28 cellular contexts compared by ENCODE assay signal in genomic region chr6:156612361-156612760, GRCh38.
"Had no signal": no experiment of that assay in that cellular context is flagged by ENCODE, and none has a peak within 500 bp of the region (broad histone marks: within the 10 kb centered on the region; RNA-seq: fewer than 3 reads in every experiment).

No MANE protein-coding gene starts in this region.

- ATAC-seq: activated CD8-positive, alpha-beta T cell treated with anti-CD3 and anti-CD28 coated beads for 36 hours; activated T-cell treated with anti-CD3 and anti-CD28 coated beads, Interleukin-2, amount 50 U/mL, for 72 hours; activated T-helper 17 cell treated with anti-CD3 and anti-CD28 coated beads, Interleukin-2, amount 50 U/mL, for 72 hours had no signal

- DNase-seq: activated CD4-positive, alpha-beta T cell treated with anti-CD3 and anti-CD28 coated beads, Interleukin-2, amount 10 ng/mL, durations not matched to agents 24 days and 14 days; activated CD4-positive, alpha-beta T cell treated with anti-CD3 and anti-CD28 coated beads, Interleukin-2, amount 50 U/mL, for 4 hours; activated CD8-positive, alpha-beta T cell treated with anti-CD3 and anti-CD28 coated beads for 36 hours; activated effector memory CD4-positive, alpha-beta T cell treated with anti-CD3 and anti-CD28 coated beads, Interleukin-2, amount 50 U/mL, for 16 hours; activated naive CD4-positive, alpha-beta T cell; activated naive CD4-positive, alpha-beta T cell treated with anti-CD3 and anti-CD28 coated beads, Interleukin-2, amount 50 U/mL, for 16 hours; activated naive CD8-positive, alpha-beta T cell treated with anti-CD3 and anti-CD28 coated beads for 36 hours; activated T-cell treated with anti-CD3 and anti-CD28 coated beads, Interleukin-2, amount 50 U/mL, for 1 hour; activated T-cell treated with anti-CD3 and anti-CD28 coated beads, Interleukin-2, amount 50 U/mL, for 72 hours; amniotic stem cell; aorta; brain microvascular endothelial cell; NCI-H1092 treated with DMSO at 0.1 percent for 48 hours; NCI-H1436; NCI-H1694; NCI-H1930; NCI-H2081 treated with DMSO at 0.1 percent for 48 hours; NCI-H510A; NCI-H526; NCI-H748 treated with DMSO at 0.1 percent for 48 hours; NK-92 treated with Interleukin-12 subunit alpha and Interleukin-12 subunit beta, amount 100 ng/mL, for 24 hours; PC-9; Right ventricle myocardium superior; T1000 had no signal

- H3K4me3 ChIP-seq: coronary artery, PC-9 had no signal

- H3K27me3 ChIP-seq: brain microvascular endothelial cell had no signal

- H3K27ac ChIP-seq: brain microvascular endothelial cell, coronary artery, PC-9, VCaP had no signal

- H3K4me2 ChIP-seq: PC-9 had no signal

- FAIRE-seq: RCC 7860 had no signal

- H2AFZ ChIP-seq: PC-9 had no signal

- H3K36me3 ChIP-seq: brain microvascular endothelial cell had no signal
